ENCODE assay signal across 11 cellular contexts in genomic region chr22:29479417-29480261, GRCh38. TPM values are rescaled to one million over a fixed set of nuclear protein-coding genes. Genes with fewer than 3 reads are reported as not detected.
DNase-seq lines count a peak whose midpoint lies in the region; ATAC-seq, FAIRE-seq and TF ChIP-seq lines count a peak whose summit lies in the region.
"Had no signal": no experiment of that assay in that cellular context is flagged by ENCODE, and none has a peak within 500 bp of the region (broad histone marks: within the 10 kb centered on the region; RNA-seq: fewer than 3 reads in every experiment).

Gene NEFH (plus strand): TSS chr22:29480218. CDS start chr22:29480263, 45 bp downstream.

- H3K4me1 Mint-ChIP-seq in T-helper 2 cell treated with Interferon-gamma antibody and Interleukin-4, amounts not matched to agents 5 μg/mL and 100 μg/mL, for 36 hours (ENCODE audit: low read depth), result peaks cover 12% of the 10 kb centered on the region
- peaks cover 42% of the 10 kb centered on the region for H3K4me1 Mint-ChIP-seq in glutamatergic neuron (ENCODE audit: low read depth, unreplicated experiment)
- peaks cover 53% of the 10 kb centered on the region for H3K4me1 Mint-ChIP-seq in stimulated activated memory B cell treated with anti-CD40 and anti-IgM and Interleukin-4, amounts not matched to agents 10 μg/mL and 1 μg/mL and 100 μg/mL, for 72 hours

- peak within 1 kb of the TSS; percentile 57; the same call in 1 of the 2 replicates for H3K4me2 ChIP-seq in PC-9
- H3K4me2 ChIP-seq: BLaER1 had no signal

- no peak within 1 kb of the TSS for H3K27ac ChIP-seq in PC-9
- H3K27ac ChIP-seq: BLaER1 had no signal

- H3K27ac Mint-ChIP-seq in T-helper 2 cell treated with Interferon-gamma antibody and Interleukin-4, amounts not matched to agents 5 μg/mL and 100 μg/mL, for 36 hours, result no peak within 1 kb of the TSS
- H3K27ac Mint-ChIP-seq in glutamatergic neuron (ENCODE audit: unreplicated experiment), result peak within 1 kb of the TSS; percentile 67
- H3K27ac Mint-ChIP-seq in stimulated activated memory B cell treated with anti-CD40 and anti-IgM and Interleukin-4, amounts not matched to agents 10 μg/mL and 1 μg/mL and 100 μg/mL, for 72 hours, result no peak within 1 kb of the TSS

- no peak for DNase-seq in T-helper 2 cell treated with Interferon-gamma antibody and Interleukin-4, amounts not matched to agents 5 μg/mL and 100 μg/mL, for 36 hours (ENCODE audit: low spot score)
- DNase-seq in T-helper 2 cell (no peak), PC-9 (no peak), glutamatergic neuron (peak; percentile 67), NCI-H2107 treated with DMSO at 0.1 percent for 48 hours (lab: John Stamatoyannopoulos, UW; ENCODE audit: unreplicated experiment) (no peak), RCC 7860 (ENCODE audit: low spot score) (no peak)
- DNase-seq: cortex of kidney, OCI-M1 had no signal

- intact Hi-C loops in PC-9 (cut with micrococcal nuclease; ENCODE audit: unreplicated experiment), result no loop called here

- no peaks in the 10 kb centered on the region for H3K27me3 ChIP-seq in PC-9 (ENCODE audit: insufficient read depth, low read depth)

- peak within 1 kb of the TSS; percentile 50 for H3K4me3 ChIP-seq in PC-9
- H3K4me3 ChIP-seq: BLaER1 had no signal

- CTCF ChIA-PET in PC-9 (lab: Charles Lee), result no interaction called here

- 0 out of 2 replicates have a peak within 1 kb of the TSS, but pooled peaks have one; percentile 60 for H2AFZ ChIP-seq in PC-9

- BruUV-seq in PC-9 (replicated peaks; lab: Mats Ljungman, UMichigan), result no TSS peak

- TF ChIP-seq CTCF in PC-9 (conservative IDR thresholded peaks at IDR 0.05), result no peak
- TF ChIP-seq CTCF in glutamatergic neuron (IDR thresholded peaks at IDR 0.05; ENCODE audit: partially characterized antibody, unreplicated experiment), result no peak

- POLR2A ChIA-PET in PC-9 (lab: Charles Lee; ENCODE audit: unreplicated experiment), result no interaction called here

- H3K79me2 ChIP-seq in PC-9 (ENCODE audit: low read depth), result no peaks in the 10 kb centered on the region

- H3K9me3 Mint-ChIP-seq in T-helper 2 cell treated with Interferon-gamma antibody and Interleukin-4, amounts not matched to agents 5 μg/mL and 100 μg/mL, for 36 hours, result no peaks in the 10 kb centered on the region
- H3K9me3 Mint-ChIP-seq in glutamatergic neuron (ENCODE audit: unreplicated experiment), result peaks cover 15% of the 10 kb centered on the region
- H3K9me3 Mint-ChIP-seq in stimulated activated memory B cell treated with anti-CD40 and anti-IgM and Interleukin-4, amounts not matched to agents 10 μg/mL and 1 μg/mL and 100 μg/mL, for 72 hours, result no peaks in the 10 kb centered on the region

- no peaks in the 10 kb centered on the region for H3K9me3 ChIP-seq in PC-9 (ENCODE audit: insufficient read depth, low read depth)

- FAIRE-seq in RCC 7860 (lab: Jason Lieb, UNC), result no peak

- no peaks in the 10 kb centered on the region for H3F3A ChIP-seq in PC-9 (ENCODE audit: insufficient read depth, low read depth)

- no peaks in the 10 kb centered on the region for H3K9me2 ChIP-seq in PC-9 (ENCODE audit: insufficient read depth)

- ATAC-seq in stimulated activated memory B cell treated with anti-CD40 and anti-IgM and Interleukin-4, amounts not matched to agents 10 μg/mL and 1 μg/mL and 100 μg/mL, for 72 hours, result no peak
- no peak for ATAC-seq in GM21723 (IDR thresholded peaks at IDR 0.05; ENCODE audit: unreplicated experiment)

- H3K4me3 Mint-ChIP-seq in T-helper 2 cell treated with Interferon-gamma antibody and Interleukin-4, amounts not matched to agents 5 μg/mL and 100 μg/mL, for 36 hours, result peak within 1 kb of the TSS; percentile 65
- peak within 1 kb of the TSS; percentile 90 for H3K4me3 Mint-ChIP-seq in glutamatergic neuron (ENCODE audit: unreplicated experiment)
- H3K4me3 Mint-ChIP-seq in stimulated activated memory B cell treated with anti-CD40 and anti-IgM and Interleukin-4, amounts not matched to agents 10 μg/mL and 1 μg/mL and 100 μg/mL, for 72 hours, result peak within 1 kb of the TSS; percentile 27

- peaks cover 8% of the 10 kb centered on the region; the same call in 1 of the 2 replicates for H3K4me1 ChIP-seq in PC-9 (replicated peaks; ENCODE audit: insufficient read depth)

- H3K27me3 Mint-ChIP-seq in T-helper 2 cell treated with Interferon-gamma antibody and Interleukin-4, amounts not matched to agents 5 μg/mL and 100 μg/mL, for 36 hours (ENCODE audit: low read depth), result peaks cover 38% of the 10 kb centered on the region
- peaks cover 16% of the 10 kb centered on the region for H3K27me3 Mint-ChIP-seq in glutamatergic neuron (ENCODE audit: unreplicated experiment)
- peaks cover 53% of the 10 kb centered on the region for H3K27me3 Mint-ChIP-seq in stimulated activated memory B cell treated with anti-CD40 and anti-IgM and Interleukin-4, amounts not matched to agents 10 μg/mL and 1 μg/mL and 100 μg/mL, for 72 hours

- H4K20me1 ChIP-seq in PC-9 (ENCODE audit: insufficient read depth), result no peaks in the 10 kb centered on the region

- H3K36me3 ChIP-seq in PC-9 (ENCODE audit: low read depth), result no peaks in the 10 kb centered on the region
- H3K36me3 ChIP-seq: BLaER1 had no signal

- peaks cover 1% of the 10 kb centered on the region for H3K36me3 Mint-ChIP-seq in T-helper 2 cell treated with Interferon-gamma antibody and Interleukin-4, amounts not matched to agents 5 μg/mL and 100 μg/mL, for 36 hours (ENCODE audit: low read depth)
- no peaks in the 10 kb centered on the region for H3K36me3 Mint-ChIP-seq in glutamatergic neuron (ENCODE audit: unreplicated experiment)
- no peaks in the 10 kb centered on the region for H3K36me3 Mint-ChIP-seq in stimulated activated memory B cell treated with anti-CD40 and anti-IgM and Interleukin-4, amounts not matched to agents 10 μg/mL and 1 μg/mL and 100 μg/mL, for 72 hours

RNA-seq across cellular contexts. Expression of gene NEFH, which starts in this region (rescaled TPM):
- 5.1 and 6.9 TPM in 2 replicates for total RNA-seq in PC-9 (2021)
- 27.1 TPM for total RNA-seq in glutamatergic neuron (ENCODE audit: unreplicated experiment)

Comparison
In these comparisons a context has a peak if more than half of its experiments do, and no peak if none do; other contexts are left out.
1. H3K4me3 Mint-ChIP-seq: peak in every context shown above with its lines; median percentile 90 in glutamatergic neuron; 65 in T-helper 2 cell treated with Interferon-gamma antibody and Interleukin-4, amounts not matched to agents 5 μg/mL and 100 μg/mL, for 36 hours; 27 in stimulated activated memory B cell treated with anti-CD40 and anti-IgM and Interleukin-4, amounts not matched to agents 10 μg/mL and 1 μg/mL and 100 μg/mL, for 72 hours.